25 cellular contexts compared by ENCODE assay signal in genomic region chr18:8813621-8814020, GRCh38.
DNase-seq lines count a peak whose midpoint lies in the region; ATAC-seq and TF ChIP-seq lines count a peak whose summit lies in the region.
"Had no signal": no experiment of that assay in that cellular context is flagged by ENCODE, and none has a peak within 500 bp of the region (broad histone marks: within the 10 kb centered on the region; RNA-seq: fewer than 3 reads in every experiment).

No MANE protein-coding gene starts in this region.

- DNase-seq in GM03348 (ENCODE audit: low spot score) (peak; percentile 72), fibroblast of the aortic adventitia (ENCODE audit: low read depth) (peak; percentile 89), skeletal muscle cell (ENCODE audit: low read depth) (peak; percentile 74), NCI-H2227 treated with DMSO at 0.1 percent for 48 hours (lab: John Stamatoyannopoulos, UW) (no peak), right atrium auricular region (ENCODE audit: low spot score) (no peak)
- DNase-seq in activated CD4-positive, alpha-beta T cell treated with anti-CD3 and anti-CD28 coated beads, Interleukin-2, amount 50 U/mL, for 48 hours, result no peak
- DNase-seq: activated CD4-positive, alpha-beta T cell treated with anti-CD3 and anti-CD28 coated beads, Interleukin-2, amount 10 ng/mL, durations not matched to agents 7 days and 5 days; activated naive CD4-positive, alpha-beta T cell treated with anti-CD3 and anti-CD28 coated beads, Interleukin-2, amount 50 U/mL, for 16 hours; aorta; caudate nucleus; COR-L47; DMS79 treated with DMSO at 0.1 percent for 48 hours; gastrocnemius medialis; H9; islet precursor cell; lower lobe of right lung; mucosa of descending colon; NCI-H1105; NCI-H2029; NCI-H774 had no signal

- peak; percentile 38; the same call in 2 of the 3 replicates for ATAC-seq in SK-N-SH treated with all-trans-retinoic acid at 6 μM for 48 hours
- no peak for ATAC-seq in HG02970 (IDR thresholded peaks at IDR 0.05; ENCODE audit: low FRiP score, unreplicated experiment)
- ATAC-seq: gastrocnemius medialis, lower lobe of right lung, mucosa of descending colon had no signal

- H3K27ac ChIP-seq in right atrium auricular region, result no peak overlapping the region
- H3K27ac ChIP-seq: BLaER1, gastrocnemius medialis, lower lobe of right lung, RWPE1, VCaP had no signal

- H3K4me3 ChIP-seq in fibroblast of the aortic adventitia (ENCODE audit: low read depth, low read length) (no peak overlapping the region), skeletal muscle cell (ENCODE audit: low read depth, low read length) (no peak overlapping the region), right atrium auricular region (no peak overlapping the region)
- H3K4me3 ChIP-seq: BLaER1, gastrocnemius medialis, lower lobe of right lung, mucosa of descending colon had no signal

- TF ChIP-seq CTCF in fibroblast of the aortic adventitia (IDR thresholded peaks at IDR 0.05; ENCODE audit: insufficient read depth, low read length) (no peak), right atrium auricular region (IDR thresholded peaks at IDR 0.05) (no peak)

- no peaks in the 10 kb centered on the region for H3K9me3 ChIP-seq in right atrium auricular region
- H3K9me3 ChIP-seq: BLaER1, gastrocnemius medialis, lower lobe of right lung, mucosa of descending colon had no signal

- H3K36me3 ChIP-seq in right atrium auricular region, result no peaks in the 10 kb centered on the region
- H3K36me3 ChIP-seq: gastrocnemius medialis, lower lobe of right lung had no signal

- H3K27me3 ChIP-seq in right atrium auricular region, result no peaks in the 10 kb centered on the region
- H3K27me3 ChIP-seq: BLaER1, gastrocnemius medialis had no signal

- H3K4me1 ChIP-seq in right atrium auricular region, result peaks cover 0 to 8% of the 10 kb centered on the region in 2 donors
- H3K4me1 ChIP-seq: lower lobe of right lung had no signal

TF ChIP-seq in SK-N-SH treated with all-trans-retinoic acid at 6 μM for 48 hours, 23 proteins besides CTCF, POLR2A, EP300 and RAD21:
- TF ChIP-seq ESRRG (CRISPR knock-in tag; IDR thresholded peaks at IDR 0.05), result no peak
- no peak for TF ChIP-seq BACH2 (CRISPR knock-in tag; IDR thresholded peaks at IDR 0.05; ENCODE audit: borderline replicate concordance)
- TF ChIP-seq ISL1 (CRISPR knock-in tag; IDR thresholded peaks at IDR 0.05), result 0 out of 2 replicates have a peak, but pooled peaks have one; percentile 37

Comparison
In these comparisons a context has a peak if more than half of its experiments do, and no peak if none do; other contexts are left out.
1. DNase-seq: peak in GM03348 (single experiment), fibroblast of the aortic adventitia (single experiment) and skeletal muscle cell (single experiment); none in NCI-H2227 treated with DMSO at 0.1 percent for 48 hours (single experiment), activated CD4-positive, alpha-beta T cell treated with anti-CD3 and anti-CD28 coated beads, Interleukin-2, amount 50 U/mL, for 48 hours (0 of 2) and right atrium auricular region (single experiment).